25 cellular contexts compared by ENCODE assay signal in genomic region chr14:93987815-93988476, GRCh38. TPM values are rescaled to one million over a fixed set of nuclear protein-coding genes. Genes with fewer than 3 reads are reported as not detected.
A peak's percentile ranks its signal among the peaks of the same experiment; 100 is the strongest.
DNase-seq lines count a peak whose midpoint lies in the region; ATAC-seq and TF ChIP-seq lines count a peak whose summit lies in the region.
"Had no signal": no experiment of that assay in that cellular context is flagged by ENCODE, and none has a peak within 500 bp of the region (broad histone marks: within the 10 kb centered on the region; RNA-seq: fewer than 3 reads in every experiment).

No MANE protein-coding gene starts in this region.

- H3K4me2 ChIP-seq in GM23338 (no peak overlapping the region), mesendoderm (ENCODE audit: low read length) (no peak overlapping the region)
- H3K4me2 ChIP-seq: BLaER1 had no signal

- H3K79me1 ChIP-seq in mesendoderm (ENCODE audit: low read length) = no peaks in the 10 kb centered on the region

- no peaks in the 10 kb centered on the region for H3K4me1 ChIP-seq in GM23338 (ENCODE audit: insufficient read depth)
- H3K4me1 ChIP-seq in HEK293 (ENCODE audit: control insufficient read depth, insufficient read depth, low read length) = no peaks in the 10 kb centered on the region
- peaks cover 2% of the 10 kb centered on the region for H3K4me1 ChIP-seq in mesendoderm (ENCODE audit: control insufficient read depth, low read depth, low read length)
- H3K4me1 ChIP-seq: BLaER1 had no signal

- H3K36me3 Mint-ChIP-seq in GM23338 (ENCODE audit: low read depth) = no peaks in the 10 kb centered on the region; the same call in 2 of the 3 replicates
- H3K36me3 Mint-ChIP-seq in chondrocyte (ENCODE audit: low read depth) = no peaks in the 10 kb centered on the region
- H3K36me3 Mint-ChIP-seq in type B pancreatic cell = no peaks in the 10 kb centered on the region
- H3K36me3 Mint-ChIP-seq: CD4-positive, alpha-beta memory T cell had no signal

- no peak overlapping the region for H2BK5ac ChIP-seq in mesendoderm (ENCODE audit: low read length)

- H3K9me3 Mint-ChIP-seq in GM23338 (no peaks in the 10 kb centered on the region), chondrocyte (ENCODE audit: low read depth) (no peaks in the 10 kb centered on the region), type B pancreatic cell (no peaks in the 10 kb centered on the region)

- no peak overlapping the region for H2BK120ac ChIP-seq in mesendoderm (ENCODE audit: low read depth, low read length)

- no peak overlapping the region for H2BK15ac ChIP-seq in mesendoderm (replicated peaks; ENCODE audit: low read depth)

- H3K4me1 Mint-ChIP-seq in GM23338 (peaks cover 14% of the 10 kb centered on the region), chondrocyte (ENCODE audit: low read depth) (peaks cover 29% of the 10 kb centered on the region), type B pancreatic cell (ENCODE audit: unreplicated experiment) (no peaks in the 10 kb centered on the region)

- CTCF ChIA-PET in HEK293 (lab: Yijun Ruan, JAX) = no interaction called here

- H3K23ac ChIP-seq in mesendoderm (ENCODE audit: low read length) = no peak overlapping the region

- DNase-seq in GM23338 (ENCODE audit: low spot score) (peak; percentile 63), chondrocyte (ENCODE audit: low spot score) (peak; percentile 21), mesendoderm (peak; percentile 46), DMS79 (lab: John Stamatoyannopoulos, UW) (no peak), HuH-7 (ENCODE audit: low spot score) (no peak), type B pancreatic cell (ENCODE audit: extremely low spot score, unreplicated experiment) (no peak)
- DNase-seq in stimulated activated CD4-positive, alpha-beta T cell treated with anti-CD3 and anti-CD28 coated beads, Interleukin-4, amount 100 ng/mL, for 1 hour = no peak
- DNase-seq: CD4-positive, alpha-beta memory T cell; DMS53; NCI-H1092 treated with DMSO at 0.1 percent for 48 hours; NCI-H146; NCI-H2029 treated with DMSO at 0.1 percent for 48 hours; NCI-H2171 treated with DMSO at 0.1 percent for 48 hours; NCI-H446 treated with DMSO at 0.1 percent for 48 hours; NCI-H748 treated with DMSO at 0.1 percent for 48 hours; NK-92 treated with Interleukin-12 subunit alpha and Interleukin-12 subunit beta, amount 100 ng/mL, for 24 hours; OCI-M1; SIG-M5 had no signal

- TF ChIP-seq CTCF in GM23338 (conservative IDR thresholded peaks at IDR 0.05; ENCODE audit: low read depth in 2 of 2) = no peak
- TF ChIP-seq CTCF in HEK293 (tag by site-specific recombination; IDR thresholded peaks at IDR 0.05) = no peak
- no peak for TF ChIP-seq CTCF in chondrocyte (IDR thresholded peaks at IDR 0.05)
- no peak for TF ChIP-seq CTCF in type B pancreatic cell (conservative IDR thresholded peaks at IDR 0.05)

- peak overlapping the region; percentile 83; the same call in 1 of the 2 replicates for H2AFZ ChIP-seq in GM23338

- peak; percentile 41 for ATAC-seq in GM23338

- WGBS in mesendoderm (ENCODE audit: extremely low coverage, insufficient coverage, low lambda C conversion rate) = no CpG with 5 or more reads among the region's 3 CpGs

- H3K4me3 Mint-ChIP-seq in GM23338 (no peak overlapping the region), chondrocyte (ENCODE audit: unreplicated experiment) (no peak overlapping the region), type B pancreatic cell (no peak overlapping the region)
- H3K4me3 Mint-ChIP-seq: CD4-positive, alpha-beta memory T cell had no signal

- no peak overlapping the region for H4K5ac ChIP-seq in mesendoderm (ENCODE audit: low read length)

- H2AK5ac ChIP-seq in mesendoderm (ENCODE audit: low read length) = no peak overlapping the region

- H3K27me3 Mint-ChIP-seq in GM23338 (ENCODE audit: insufficient read depth, low read depth, poor library complexity) (peaks cover 14% of the 10 kb centered on the region), chondrocyte (ENCODE audit: low read depth) (peaks cover 21% of the 10 kb centered on the region), type B pancreatic cell (peaks cover 10% of the 10 kb centered on the region)
- H3K27me3 Mint-ChIP-seq: CD4-positive, alpha-beta memory T cell had no signal

- H3K79me2 ChIP-seq in GM23338 (replicated peaks; ENCODE audit: insufficient read depth) (no peaks in the 10 kb centered on the region), mesendoderm (ENCODE audit: control insufficient read depth, insufficient read depth, low read length) (no peaks in the 10 kb centered on the region)

- no peak overlapping the region for H3K56ac ChIP-seq in mesendoderm (ENCODE audit: low read length)

- no peaks in the 10 kb centered on the region for H3K9me3 ChIP-seq in HEK293 (ENCODE audit: control insufficient read depth, insufficient read depth, low read depth, low read length)

- H3K4ac ChIP-seq in mesendoderm (ENCODE audit: low read depth, low read length) = no peak overlapping the region

- no peaks in the 10 kb centered on the region for H4K20me1 ChIP-seq in GM23338 (replicated peaks; ENCODE audit: insufficient read depth)
- H4K20me1 ChIP-seq: BLaER1 had no signal

- no peaks in the 10 kb centered on the region for H3K9me2 ChIP-seq in GM23338 (ENCODE audit: insufficient read depth)

- no peaks in the 10 kb centered on the region for H3K36me3 ChIP-seq in GM23338 (ENCODE audit: insufficient read depth)
- H3K36me3 ChIP-seq in HEK293 (ENCODE audit: control insufficient read depth in 2 of 2, insufficient read depth in 1 of 2, low read length in 2 of 2) = no peaks in the 10 kb centered on the region
- no peaks in the 10 kb centered on the region for H3K36me3 ChIP-seq in mesendoderm (ENCODE audit: control insufficient read depth, insufficient read depth, low read length)
- H3K36me3 ChIP-seq: BLaER1 had no signal

- H3K27me3 ChIP-seq in GM23338 (ENCODE audit: insufficient read depth) = no peaks in the 10 kb centered on the region
- no peaks in the 10 kb centered on the region for H3K27me3 ChIP-seq in mesendoderm (ENCODE audit: insufficient read depth, low read length, poor library complexity)

- H3K27ac ChIP-seq in GM23338 (ENCODE audit: low read depth) = no peak overlapping the region
- no peak overlapping the region for H3K27ac ChIP-seq in HEK293 (ENCODE audit: extremely low read depth, low read depth, low read length)
- no peak overlapping the region for H3K27ac ChIP-seq in mesendoderm (ENCODE audit: low read depth, low read length)
- H3K27ac ChIP-seq: BLaER1, HL-60 had no signal

- H3K9ac ChIP-seq in mesendoderm (ENCODE audit: low read length) = no peak overlapping the region
- H3K9ac ChIP-seq: BLaER1 had no signal

- no peak overlapping the region for H4K8ac ChIP-seq in mesendoderm (ENCODE audit: low read depth, low read length)

- no peak overlapping the region for H3K27ac Mint-ChIP-seq in GM23338
- H3K27ac Mint-ChIP-seq in chondrocyte (ENCODE audit: unreplicated experiment) = no peak overlapping the region
- no peak overlapping the region for H3K27ac Mint-ChIP-seq in type B pancreatic cell
- H3K27ac Mint-ChIP-seq: CD4-positive, alpha-beta memory T cell had no signal

- no peaks in the 10 kb centered on the region for H3F3A ChIP-seq in GM23338 (replicated peaks; ENCODE audit: low read depth)

- POLR2A ChIA-PET in HEK293 (lab: Yijun Ruan, JAX) = no interaction called here

- no peak overlapping the region for H3K18ac ChIP-seq in mesendoderm (ENCODE audit: low read length)

- H3K4me3 ChIP-seq in GM23338 (no peak overlapping the region), HEK293 (ENCODE audit: low read depth, low read length) (no peak overlapping the region), mesendoderm (ENCODE audit: low read length) (no peak overlapping the region)
- H3K4me3 ChIP-seq: BLaER1 had no signal

TF ChIP-seq in GM23338, 12 proteins besides CTCF, POLR2A, EP300 and RAD21 (continues in another document):
- TF ChIP-seq EZH2 (IDR thresholded peaks at IDR 0.05; ENCODE audit: low read depth, unreplicated experiment) (no peak), NANOG (IDR thresholded peaks at IDR 0.05; ENCODE audit: borderline replicate concordance) (no peak), ZNF114 (CRISPR knock-in tag; IDR thresholded peaks at IDR 0.05) (no peak)

TF ChIP-seq in HEK293, 187 proteins besides CTCF, POLR2A, EP300 and RAD21 (continues in another document):
- TF ChIP-seq WT1 (tag by site-specific recombination; IDR thresholded peaks at IDR 0.05) (peak; percentile 93), ZNF155 (tag by site-specific recombination; IDR thresholded peaks at IDR 0.05) (0 out of 2 replicates have a peak, but pooled peaks have one; percentile 25), ZNF398 (tag by site-specific recombination; IDR thresholded peaks at IDR 0.05) (peak; percentile 66; the same call in 1 of the 2 replicates), ZNF292 (tag by site-specific recombination; IDR thresholded peaks at IDR 0.05; ENCODE audit: borderline replicate concordance, low read depth) (no peak)

RNA-seq across cellular contexts. Expression of gene CCDC197, which starts 9.2 kb away (rescaled TPM):
- not detected in 2 replicates for total RNA-seq in GM23338 (2014; rRNA removed; shearing (Covaris generic))
- not detected in 2 replicates for polyA plus RNA-seq in GM23338 (2016; fragmentation: Nextera tagmentation; extraction: Ambion mirVana)
- total RNA-seq in chondrocyte (not detected in 3 replicates), type B pancreatic cell (ENCODE audit: low replicate concordance) (not detected in 2 replicates)
- polyA plus RNA-seq in mesendoderm (2013, experiment 1 of 2) = not detected
- polyA plus RNA-seq in mesendoderm (2013, experiment 2 of 2) = not detected
- total RNA-seq: A673; CD4-positive, alpha-beta memory T cell; H4; HT1080; LHCN-M2 had no signal
- polyA plus RNA-seq: CD4-positive, alpha-beta memory T cell had no signal

RNA-seq across cellular contexts. Expression of gene ASB2, which starts 11.6 kb away (rescaled TPM):
- 1.2 and 2.3 TPM in 2 replicates for total RNA-seq in GM23338 (2014; rRNA removed; shearing (Covaris generic))
- 1.5 and 1.7 TPM in 2 replicates for polyA plus RNA-seq in GM23338 (2016; fragmentation: Nextera tagmentation; extraction: Ambion mirVana)
- total RNA-seq in chondrocyte = 0.67 to 1.2 TPM in 2 of 3 replicates, not detected in the other
- 0.45 TPM for polyA plus RNA-seq in mesendoderm (2013, experiment 1 of 2)
- 0.41 TPM for polyA plus RNA-seq in mesendoderm (2013, experiment 2 of 2)
- total RNA-seq in type B pancreatic cell (ENCODE audit: low replicate concordance) = 0.21 and 0.60 TPM in 2 replicates
- total RNA-seq: A673, H4, HT1080 had no signal

RNA-seq across cellular contexts. Expression of gene OTUB2, which starts 38.2 kb away (rescaled TPM):
- total RNA-seq in GM23338 (2014; rRNA removed; shearing (Covaris generic)) = 4.1 and 4.4 TPM in 2 replicates
- polyA plus RNA-seq in GM23338 (2016; fragmentation: Nextera tagmentation; extraction: Ambion mirVana) = 1.9 and 2.1 TPM in 2 replicates
- total RNA-seq in chondrocyte (0.99 to 2.1 TPM (median 1.9 TPM) in 3 replicates), type B pancreatic cell (ENCODE audit: low replicate concordance) (2.6 and 3.0 TPM in 2 replicates)
- polyA plus RNA-seq in mesendoderm (2013, experiment 1 of 2) = 0.93 TPM
- polyA plus RNA-seq in mesendoderm (2013, experiment 2 of 2) = 1.1 TPM

Comparison
In these comparisons a context has a peak if more than half of its experiments do, and no peak if none do; other contexts are left out.
1. DNase-seq: peak in GM23338 (single experiment), chondrocyte (single experiment) and mesendoderm (single experiment); none in DMS79 (single experiment), HuH-7 (single experiment), type B pancreatic cell (single experiment) and stimulated activated CD4-positive, alpha-beta T cell treated with anti-CD3 and anti-CD28 coated beads, Interleukin-4, amount 100 ng/mL, for 1 hour (single experiment).